25 cellular contexts compared by ENCODE assay signal in the genomic region with DNA sequence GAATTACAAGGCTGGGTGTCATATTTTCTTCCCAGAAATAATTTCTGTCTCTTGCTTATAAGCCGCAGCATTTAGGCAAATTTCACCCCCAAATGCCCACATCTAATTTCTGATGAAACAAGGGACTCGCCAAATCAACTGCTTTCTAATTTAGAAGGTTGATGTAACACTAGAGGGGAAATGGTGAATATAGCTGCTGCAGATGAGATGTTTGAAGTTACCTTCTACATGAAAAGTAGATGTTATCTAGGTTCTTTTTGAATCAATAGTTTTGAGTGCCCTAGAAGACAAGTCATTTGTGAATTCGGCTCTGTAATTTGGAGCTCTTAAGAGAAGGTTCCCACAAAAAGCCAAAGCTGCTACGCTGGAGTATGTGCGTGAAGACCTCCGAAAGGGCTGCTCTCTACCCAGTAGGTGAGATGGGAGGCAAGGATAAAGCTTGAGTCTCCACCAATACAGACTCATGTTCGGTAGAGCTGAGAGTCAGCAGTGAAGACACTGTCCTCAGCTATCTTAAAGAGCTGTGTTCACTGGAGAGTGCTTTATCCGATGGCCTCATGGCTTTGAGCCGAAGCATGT.
"Had no signal": no experiment of that assay in that cellular context is flagged by ENCODE, and none has a peak within 500 bp of the region (broad histone marks: within the 10 kb centered on the region; RNA-seq: fewer than 3 reads in every experiment).

No MANE protein-coding gene starts in this region.

- H3K9me3 ChIP-seq: esophagus muscularis mucosa, gastroesophageal sphincter, heart left ventricle, ovary, psoas muscle, sigmoid colon, thoracic aorta, tibial nerve, upper lobe of left lung had no signal

- H3K4me3 Mint-ChIP-seq: memory B cell; natural killer cell; stimulated activated naive B cell treated with anti-CD40 and anti-IgM and Interleukin-4, amounts not matched to agents 10 μg/mL and 1 μg/mL and 100 μg/mL, for 72 hours; stimulated activated naive CD8-positive, alpha-beta T cell treated with anti-CD3 and anti-CD28 coated beads, Interleukin-15, Interleukin-2, amounts not matched to agents 100 ng/mL and 50 ng/mL, for 24 hours had no signal

- H3K9me3 Mint-ChIP-seq: memory B cell; natural killer cell; stimulated activated naive CD8-positive, alpha-beta T cell treated with anti-CD3 and anti-CD28 coated beads, Interleukin-15, Interleukin-2, amounts not matched to agents 100 ng/mL and 50 ng/mL, for 24 hours had no signal

- H3K27me3 Mint-ChIP-seq: memory B cell had no signal

- H3K36me3 ChIP-seq: esophagus muscularis mucosa, gastroesophageal sphincter, heart left ventricle, ovary, sigmoid colon, thoracic aorta, tibial nerve, upper lobe of left lung had no signal

- H3K36me3 Mint-ChIP-seq: memory B cell; stimulated activated naive B cell treated with anti-CD40 and anti-IgM and Interleukin-4, amounts not matched to agents 10 μg/mL and 1 μg/mL and 100 μg/mL, for 72 hours had no signal

- H3K27ac Mint-ChIP-seq: natural killer cell; stimulated activated naive B cell treated with anti-CD40 and anti-IgM and Interleukin-4, amounts not matched to agents 10 μg/mL and 1 μg/mL and 100 μg/mL, for 72 hours; stimulated activated naive CD8-positive, alpha-beta T cell treated with anti-CD3 and anti-CD28 coated beads, Interleukin-15, Interleukin-2, amounts not matched to agents 100 ng/mL and 50 ng/mL, for 24 hours had no signal

- H3K4me3 ChIP-seq: esophagus muscularis mucosa, gastroesophageal sphincter, heart left ventricle, hepatocyte, lung, ovary, psoas muscle, sigmoid colon, thoracic aorta, tibial nerve, upper lobe of left lung had no signal

- H3K4me1 Mint-ChIP-seq: memory B cell; stimulated activated naive B cell treated with anti-CD40 and anti-IgM and Interleukin-4, amounts not matched to agents 10 μg/mL and 1 μg/mL and 100 μg/mL, for 72 hours had no signal

- DNase-seq: dermis blood vessel endothelial cell; effector memory CD4-positive, alpha-beta T cell; foreskin keratinocyte; heart left ventricle; kidney; natural killer cell; occipital lobe; ovary; posterior cingulate gyrus; psoas muscle; right cardiac atrium; sigmoid colon; stimulated activated CD4-positive, alpha-beta T cell treated with anti-CD3 and anti-CD28 coated beads, Interleukin-2, amount 100 ng/mL, for 24 hours; stimulated activated CD4-positive, alpha-beta T cell treated with anti-CD3 and anti-CD28 coated beads, Interleukin-4, amount 100 ng/mL, for 24 hours; stimulated activated naive B cell treated with anti-CD40 and anti-IgM and Interleukin-4, amounts not matched to agents 10 μg/mL and 1 μg/mL and 100 μg/mL, for 72 hours; upper lobe of left lung had no signal

- H3K27me3 ChIP-seq: esophagus muscularis mucosa, foreskin keratinocyte, gastroesophageal sphincter, heart left ventricle, hepatocyte, ovary, sigmoid colon, tibial nerve, upper lobe of left lung had no signal

- ATAC-seq: foreskin keratinocyte; gastroesophageal sphincter; heart left ventricle; left lobe of liver; natural killer cell; psoas muscle; right cardiac atrium; stimulated activated naive B cell treated with anti-CD40 and anti-IgM and Interleukin-4, amounts not matched to agents 10 μg/mL and 1 μg/mL and 100 μg/mL, for 72 hours had no signal

- H3K27ac ChIP-seq: esophagus muscularis mucosa, foreskin keratinocyte, gastroesophageal sphincter, heart left ventricle, hepatocyte, ovary, psoas muscle, sigmoid colon, thoracic aorta, tibial nerve, upper lobe of left lung had no signal

- H3K4me1 ChIP-seq: esophagus muscularis mucosa, foreskin keratinocyte, gastroesophageal sphincter, heart left ventricle, psoas muscle, sigmoid colon, tibial nerve, upper lobe of left lung had no signal
